ENCODE assay signal across 22 cellular contexts in the genomic region with DNA sequence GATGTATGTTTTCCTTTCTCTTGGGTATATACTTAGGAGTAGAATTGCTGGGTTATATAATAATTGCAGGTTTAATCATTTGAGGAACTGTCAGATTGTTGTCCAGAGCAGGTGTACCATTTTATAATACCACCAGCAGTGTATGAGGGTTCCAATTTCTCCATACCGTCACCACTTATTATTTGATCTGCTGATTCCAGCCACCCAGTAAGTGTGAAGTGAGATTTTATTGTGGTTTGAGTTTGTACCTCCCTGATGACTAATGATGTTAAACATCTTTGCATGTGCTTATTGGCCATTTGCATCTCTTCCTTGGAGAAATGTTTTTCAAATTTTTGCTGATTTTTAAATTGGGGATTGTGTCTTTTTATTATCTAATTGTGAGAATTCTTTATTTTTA.
"Had no signal": no experiment of that assay in that cellular context is flagged by ENCODE, and none has a peak within 500 bp of the region (broad histone marks: within the 10 kb centered on the region; RNA-seq: fewer than 3 reads in every experiment).

No MANE protein-coding gene starts in this region.

- DNase-seq: activated CD4-positive, alpha-beta T cell treated with anti-CD3 and anti-CD28 coated beads for 1 hour; activated CD4-positive, alpha-beta T cell treated with anti-CD3 and anti-CD28 coated beads, Interleukin-2, amount 50 U/mL, for 4 hours; activated naive CD4-positive, alpha-beta T cell treated with anti-CD3 and anti-CD28 coated beads, Interleukin-2, amount 50 U/mL, for 16 hours; activated T-cell treated with anti-CD3 and anti-CD28 coated beads, Interleukin-2, amount 50 U/mL, for 24 hours; amniotic stem cell; cerebellar nuclear complex; effector memory CD4-positive, alpha-beta T cell; foreskin keratinocyte; glutamatergic neuron; hypothalamus; left ventricle myocardium superior; mesenchymal stem cell; natural killer cell; right cardiac atrium; small intestine; stimulated activated CD4-positive, alpha-beta T cell treated with anti-CD3 and anti-CD28 coated beads, Interleukin-4, amount 100 ng/mL, for 24 hours; stimulated activated naive CD4-positive, alpha-beta T cell; transverse colon had no signal

- H3K27me3 Mint-ChIP-seq: activated T-cell treated with anti-CD3 and anti-CD28 coated beads, Interleukin-2, amount 50 U/mL, for 24 hours; brain; dendritic cell treated with granulocyte-macrophage colony-stimulating factor and Interleukin-4, amounts not matched to agents 40 ng/mL and 50 ng/mL, for 4 days; progenitor cell of endocrine pancreas had no signal

- H3K4me3 ChIP-seq: transverse colon had no signal

- H3K27me3 ChIP-seq: foreskin keratinocyte, transverse colon had no signal

- H3K36me3 ChIP-seq: transverse colon had no signal

- H3K36me3 Mint-ChIP-seq: natural killer cell had no signal

- H3K4me3 Mint-ChIP-seq: activated T-cell treated with anti-CD3 and anti-CD28 coated beads, Interleukin-2, amount 50 U/mL, for 24 hours; brain; dendritic cell treated with granulocyte-macrophage colony-stimulating factor and Interleukin-4, amounts not matched to agents 40 ng/mL and 50 ng/mL, for 4 days; natural killer cell had no signal

- H3K9me3 Mint-ChIP-seq: activated T-cell treated with anti-CD3 and anti-CD28 coated beads, Interleukin-2, amount 50 U/mL, for 24 hours; dendritic cell treated with granulocyte-macrophage colony-stimulating factor and Interleukin-4, amounts not matched to agents 40 ng/mL and 50 ng/mL, for 4 days; natural killer cell had no signal

- H3K27ac Mint-ChIP-seq: brain; dendritic cell treated with granulocyte-macrophage colony-stimulating factor and Interleukin-4, amounts not matched to agents 40 ng/mL and 50 ng/mL, for 4 days; natural killer cell; progenitor cell of endocrine pancreas had no signal

- H3K4me1 ChIP-seq: foreskin keratinocyte had no signal

- H3K27ac ChIP-seq: foreskin keratinocyte, transverse colon, VCaP had no signal

- ATAC-seq: foreskin keratinocyte, left ventricle myocardium superior, natural killer cell, right cardiac atrium had no signal

- FAIRE-seq: small intestine had no signal

- H3K9me3 ChIP-seq: transverse colon had no signal
